Comparison of ENCODE assay signal across 1 cellular context in the genomic region with DNA sequence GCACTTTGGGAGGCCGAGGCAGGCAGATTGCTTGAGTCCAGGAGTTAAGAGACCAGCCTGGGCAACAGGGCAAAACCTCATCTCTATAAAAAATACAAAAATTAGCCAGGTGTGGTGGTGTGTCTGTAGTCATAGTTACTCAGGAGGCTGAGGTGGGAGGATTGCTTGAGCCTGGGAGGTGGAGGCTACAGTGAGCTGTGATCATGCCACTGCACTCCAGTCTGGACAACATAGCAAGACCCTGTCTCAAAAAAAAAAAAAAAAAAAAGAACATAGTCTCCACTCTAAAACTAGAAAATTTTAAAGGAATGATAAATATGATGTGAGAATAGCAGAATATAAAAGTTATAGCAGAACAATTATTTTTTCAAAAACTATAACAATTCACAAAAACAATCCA.
TF ChIP-seq lines count a peak whose summit lies in the region.

No MANE protein-coding gene starts in this region.

TF ChIP-seq in K562, 482 proteins besides CTCF, POLR2A, EP300 and RAD21:
- TF ChIP-seq ZNF121 (CRISPR knock-in tag; conservative IDR thresholded peaks at IDR 0.05): peak; percentile 32
TF ChIP-seq in K562: peak in this region for 1; not testable (repeated sequence) for 481.
